ENCODE assay signal across 41 cellular contexts in the genomic region with DNA sequence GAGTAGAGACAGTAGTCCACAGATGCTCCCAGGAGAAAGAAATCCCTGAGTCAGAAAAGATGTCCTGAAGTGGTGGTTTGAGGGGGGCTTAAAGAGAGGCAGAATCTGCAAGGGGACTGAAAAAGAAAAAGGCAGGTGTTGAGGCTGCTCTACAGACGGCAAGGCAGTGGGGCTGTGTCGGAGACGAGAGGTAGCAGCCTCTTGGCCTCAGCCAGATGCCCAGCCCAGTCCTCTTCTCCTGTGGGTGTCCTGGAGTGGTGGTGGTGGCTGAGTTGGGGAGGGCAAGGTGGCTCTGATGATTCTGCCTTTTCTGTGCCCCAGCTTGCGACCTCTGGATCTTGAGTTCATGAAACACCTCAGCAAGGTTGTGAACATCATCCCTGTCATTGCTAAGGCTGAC. TPM values are rescaled to one million over a fixed set of nuclear protein-coding genes. Genes with fewer than 3 reads are reported as not detected.
"Had no signal": no experiment of that assay in that cellular context is flagged by ENCODE, and none has a peak within 500 bp of the region (broad histone marks: within the 10 kb centered on the region; RNA-seq: fewer than 3 reads in every experiment).

No MANE protein-coding gene starts in this region.

- H3K9ac ChIP-seq: SK-N-SH had no signal

- H3K4me1 ChIP-seq: body of pancreas, breast epithelium, Peyer's patch, SJSA1 had no signal

- H3K9me3 Mint-ChIP-seq: activated B cell treated with CpG ODN at 0.5 μM for 24 hours; activated CD4-positive, alpha-beta memory T cell treated with anti-CD3 and anti-CD28 coated beads for 36 hours; activated naive CD8-positive, alpha-beta T cell treated with anti-CD3 and anti-CD28 coated beads for 36 hours; activated T-cell treated with anti-CD3 and anti-CD28 coated beads, Interleukin-2, amount 50 U/mL, for 4 hours; activated T-helper 1 cell treated with anti-CD3 and anti-CD28 coated beads, Interleukin-12 subunit alpha, Interleukin-12 subunit beta, Interleukin-2, Interleukin-4 antibody, amounts not matched to agents 30 ng/mL and 10 ng/mL and 1 ng/mL, durations not matched to agents 14 hours and 24 hours and 36 hours had no signal

- H3K4me3 Mint-ChIP-seq: activated B cell treated with CpG ODN at 0.5 μM for 24 hours; activated CD4-positive, alpha-beta memory T cell treated with anti-CD3 and anti-CD28 coated beads for 36 hours; activated naive CD8-positive, alpha-beta T cell treated with anti-CD3 and anti-CD28 coated beads for 36 hours; activated T-cell treated with anti-CD3 and anti-CD28 coated beads, Interleukin-2, amount 50 U/mL, for 4 hours; activated T-helper 1 cell treated with anti-CD3 and anti-CD28 coated beads, Interleukin-12 subunit alpha, Interleukin-12 subunit beta, Interleukin-2, Interleukin-4 antibody, amounts not matched to agents 30 ng/mL and 10 ng/mL and 1 ng/mL, durations not matched to agents 14 hours and 24 hours and 36 hours had no signal

- DNase-seq: activated B cell treated with CpG ODN at 0.5 μM for 24 hours; activated CD4-positive, alpha-beta memory T cell treated with anti-CD3 and anti-CD28 coated beads for 36 hours; activated CD4-positive, alpha-beta T cell treated with anti-CD3 and anti-CD28 coated beads for 4 hours; activated CD4-positive, alpha-beta T cell treated with anti-CD3 and anti-CD28 coated beads, Interleukin-2, amount 50 U/mL, for 1 hour; activated CD4-positive, CD25-positive, alpha-beta regulatory T cell treated with anti-CD3 and anti-CD28 coated beads, Interleukin-2, amount 50 U/mL, for 72 hours; activated CD8-positive, alpha-beta memory T cell treated with anti-CD3 and anti-CD28 coated beads, Interleukin-2, amount 50 U/mL, for 4 hours; activated naive CD4-positive, alpha-beta T cell; activated naive CD4-positive, alpha-beta T cell treated with anti-CD3 and anti-CD28 coated beads, Interleukin-2, amount 50 U/mL, for 16 hours; activated naive CD8-positive, alpha-beta T cell treated with anti-CD3 and anti-CD28 coated beads for 36 hours; activated T-cell treated with anti-CD3 and anti-CD28 coated beads for 4 hours; activated T-cell treated with anti-CD3 and anti-CD28 coated beads, Interleukin-2, amount 50 U/mL, for 4 hours; amniotic stem cell; body of pancreas; Kasumi-1; KG1; MG63; NCI-H1048; NCI-H1105 treated with DMSO at 0.1 percent for 48 hours; NCI-H1436; NCI-H1694; NCI-H2029; NCI-H345; NCI-H510A; NCI-H526; NCI-H748 treated with DMSO at 0.1 percent for 48 hours; NK-92 treated with Interleukin-12 subunit alpha and Interleukin-12 subunit beta, amount 100 ng/mL, for 24 hours; PC-3; RPMI8226; SHP77 treated with DMSO at 0.1 percent for 48 hours; SK-N-SH; SW 1271; T-helper 1 cell; T-helper 2 cell; T-helper 9 cell had no signal

- H3K4me3 ChIP-seq: body of pancreas, breast epithelium, MG63, Peyer's patch, SJSA1 had no signal

- H3K27ac ChIP-seq: body of pancreas, breast epithelium, Peyer's patch, SJSA1, VCaP had no signal

- H3K36me3 ChIP-seq: breast epithelium, MG63, Peyer's patch, SJSA1 had no signal

- H3K27ac Mint-ChIP-seq: activated B cell treated with CpG ODN at 0.5 μM for 24 hours; activated CD4-positive, alpha-beta memory T cell treated with anti-CD3 and anti-CD28 coated beads for 36 hours; activated naive CD8-positive, alpha-beta T cell treated with anti-CD3 and anti-CD28 coated beads for 36 hours; activated T-helper 1 cell treated with anti-CD3 and anti-CD28 coated beads, Interleukin-12 subunit alpha, Interleukin-12 subunit beta, Interleukin-2, Interleukin-4 antibody, amounts not matched to agents 30 ng/mL and 10 ng/mL and 1 ng/mL, durations not matched to agents 14 hours and 24 hours and 36 hours had no signal

- H3K27me3 ChIP-seq: body of pancreas, breast epithelium, MG63, Peyer's patch had no signal

- H3K4me1 Mint-ChIP-seq: activated B cell treated with CpG ODN at 0.5 μM for 24 hours; activated naive CD8-positive, alpha-beta T cell treated with anti-CD3 and anti-CD28 coated beads for 36 hours had no signal

- H3K9me3 ChIP-seq: body of pancreas, breast epithelium, MG63, Peyer's patch, SJSA1, SK-N-SH had no signal

- H3K36me3 Mint-ChIP-seq: activated CD4-positive, alpha-beta memory T cell treated with anti-CD3 and anti-CD28 coated beads for 36 hours; activated naive CD8-positive, alpha-beta T cell treated with anti-CD3 and anti-CD28 coated beads for 36 hours had no signal

- H3K27me3 Mint-ChIP-seq: activated CD4-positive, alpha-beta memory T cell treated with anti-CD3 and anti-CD28 coated beads for 36 hours; activated naive CD8-positive, alpha-beta T cell treated with anti-CD3 and anti-CD28 coated beads for 36 hours had no signal

RNA-seq across cellular contexts. Expression of gene WBP2NL, which starts 9.3 kb away (rescaled TPM):
- total RNA-seq: astrocyte, SJSA1 had no signal

RNA-seq across cellular contexts. Expression of gene SEPTIN3, which starts 20.0 kb away (rescaled TPM):
- total RNA-seq: cardiac septum, Peyer's patch, SJSA1 had no signal

RNA-seq across cellular contexts. Expression of gene CENPM, which starts 42.3 kb away (rescaled TPM):
- total RNA-seq: body of pancreas had no signal
